In genomic region chr4:26802790-26803189, GRCh38 we compare ENCODE assay signal across 1 cellular context.
TF ChIP-seq lines count a peak whose summit lies in the region.

No MANE protein-coding gene starts in this region.

TF ChIP-seq in K562, 482 proteins besides CTCF, POLR2A, EP300 and RAD21:
- TF ChIP-seq MGA (IDR thresholded peaks at IDR 0.05) (0 out of 2 replicates have a peak, but pooled peaks have one; percentile 12), ZFP91 (CRISPR knock-in tag; IDR thresholded peaks at IDR 0.05) (no peak), ZNF785 (CRISPR knock-in tag; IDR thresholded peaks at IDR 0.05) (no peak), MEF2D (tag; conservative IDR thresholded peaks at IDR 0.05; ENCODE audit: low read depth) (no peak), SREBF1 (IDR thresholded peaks at IDR 0.05; ENCODE audit: borderline replicate concordance, low read depth, low read length) (no peak), ZNF124 (CRISPR knock-in tag; IDR thresholded peaks at IDR 0.05) (no peak), L3MBTL2 (IDR thresholded peaks at IDR 0.05) (peak; percentile 31; the same call in 1 of the 2 replicates)
